Comparison of ENCODE assay signal across 29 cellular contexts in genomic region chr2:179619947-179620467, GRCh38.
DNase-seq lines count a peak whose midpoint lies in the region; ATAC-seq, FAIRE-seq and TF ChIP-seq lines count a peak whose summit lies in the region.
"Had no signal": no experiment of that assay in that cellular context is flagged by ENCODE, and none has a peak within 500 bp of the region (broad histone marks: within the 10 kb centered on the region; RNA-seq: fewer than 3 reads in every experiment).

No MANE protein-coding gene starts in this region.

- H3K4ac ChIP-seq in IMR-90 (ENCODE audit: low read depth, low read length), result no peak overlapping the region

- peak overlapping the region; percentile 24 for H2BK5ac ChIP-seq in IMR-90 (ENCODE audit: low read depth, low read length, poor library complexity, severe bottlenecking)

- TF ChIP-seq RAD21 in IMR-90 (IDR thresholded peaks at IDR 0.05; ENCODE audit: low read length), result no peak

- no peak overlapping the region for H3K23ac ChIP-seq in IMR-90 (ENCODE audit: low read depth, low read length)

- H3K79me1 ChIP-seq in IMR-90 (ENCODE audit: low read depth in 1 of 2, low read length in 2 of 2), result no peaks in the 10 kb centered on the region

- no peak overlapping the region for H3K56ac ChIP-seq in IMR-90 (ENCODE audit: extremely low read depth, insufficient read depth, low read length)

- H3K36me3 ChIP-seq in IMR-90 (ENCODE audit: control insufficient read depth, insufficient read depth, low read length), result no peaks in the 10 kb centered on the region
- H3K36me3 ChIP-seq in right lobe of liver, result no peaks in the 10 kb centered on the region
- H3K36me3 ChIP-seq: BLaER1 treated with 17β-estradiol and CSF1 and Interleukin-3, amounts not matched to agents 10 nM and 100 nM; SJCRH30 had no signal

- H3K9me1 ChIP-seq in IMR-90 (ENCODE audit: insufficient read depth, low read length), result no peaks in the 10 kb centered on the region

- no peak overlapping the region; the same call in 1 of the 2 replicates for H3K18ac ChIP-seq in IMR-90 (ENCODE audit: low read depth, low read length)

- no peak overlapping the region for H3K14ac ChIP-seq in IMR-90 (replicated peaks; ENCODE audit: low read depth, low read length)

- dilution Hi-C loops in IMR-90 (cut with HindIII; ENCODE audit: low sequenced_read_pairs, unreplicated experiment), result no loop called here

- H3K4me3 ChIP-seq in IMR-90 (ENCODE audit: insufficient read depth, low read depth, low read length) (no peak overlapping the region), right lobe of liver (no peak overlapping the region)
- H3K4me3 ChIP-seq: BLaER1 treated with 17β-estradiol and CSF1 and Interleukin-3, amounts not matched to agents 10 nM and 100 nM; SJCRH30 had no signal

- no peak overlapping the region for H2AFZ ChIP-seq in IMR-90 (replicated peaks; ENCODE audit: low read length, poor library complexity)

- FAIRE-seq in RCC 7860 (lab: Jason Lieb, UNC), result peak; percentile 18
- FAIRE-seq: A204.1, G401.6, H54 had no signal

- TF ChIP-seq CTCF in 22Rv1 (IDR thresholded peaks at IDR 0.05) (no peak), IMR-90 (conservative IDR thresholded peaks at IDR 0.05; ENCODE audit: low read depth, low read length) (no peak), right lobe of liver (IDR thresholded peaks at IDR 0.05) (no peak)

- H3K4me1 ChIP-seq in IMR-90 (ENCODE audit: control insufficient read depth, insufficient read depth, low read length) (peaks cover 3% of the 10 kb centered on the region; the same call in 1 of the 2 replicates), right lobe of liver (no peaks in the 10 kb centered on the region)
- H3K4me1 ChIP-seq: BLaER1 treated with 17β-estradiol and CSF1 and Interleukin-3, amounts not matched to agents 10 nM and 100 nM; SJCRH30 had no signal

- H2AK9ac ChIP-seq in IMR-90 (replicated peaks; ENCODE audit: low read depth, low read length, poor library complexity), result no peak overlapping the region

- WGBS in IMR-90 (ENCODE audit: extremely low coverage in 2 of 2, insufficient read length in 1 of 2), 2 experiments, result no CpG with 5 or more reads among the region's 1 CpG
- 47% methylated on average over 1 of the region's 1 CpG for WGBS in right lobe of liver (ENCODE audit: insufficient coverage, low coverage, low lambda C conversion rate, missing lambda C conversion rate)

- no peaks in the 10 kb centered on the region for H4K20me1 ChIP-seq in IMR-90 (ENCODE audit: insufficient read depth, low read length)
- H4K20me1 ChIP-seq: BLaER1 treated with 17β-estradiol and CSF1 and Interleukin-3, amounts not matched to agents 10 nM and 100 nM had no signal

- CTCF ChIA-PET in IMR-90 (lab: Yijun Ruan, JAX), result no interaction called here

- no TSS peak for BruUV-seq in IMR-90 (replicated peaks; lab: Mats Ljungman, UMichigan)

- no peak overlapping the region for H3K4me2 ChIP-seq in IMR-90 (ENCODE audit: low read depth, low read length)
- H3K4me2 ChIP-seq: BLaER1 treated with 17β-estradiol and CSF1 and Interleukin-3, amounts not matched to agents 10 nM and 100 nM had no signal

- H4K91ac ChIP-seq in IMR-90 (ENCODE audit: insufficient read depth, low read depth, low read length), result no peak overlapping the region

- H4K8ac ChIP-seq in IMR-90 (ENCODE audit: low read depth in 2 of 2, low read length in 2 of 2), result no peak overlapping the region

- intact Hi-C loops in IMR-90 (cut with micrococcal nuclease), result no loop called here
- intact Hi-C loops in right lobe of liver (cut with DNase I), result no loop called here

- no peak overlapping the region for H2BK20ac ChIP-seq in IMR-90 (ENCODE audit: low read depth, low read length)

- ATAC-seq in IMR-90 (ENCODE audit: low read depth), result no peak
- ATAC-seq in right lobe of liver, result peak; percentile 39 to 80 (median 57)
- no peak for ATAC-seq in GM19351 (IDR thresholded peaks at IDR 0.05; ENCODE audit: unreplicated experiment)
- no peak for ATAC-seq in esophagus mucosa
- ATAC-seq: PC-3, Right ventricle myocardium inferior had no signal

- no peak overlapping the region for H3K9ac ChIP-seq in IMR-90 (ENCODE audit: low read depth, low read length)
- H3K9ac ChIP-seq: BLaER1 treated with 17β-estradiol and CSF1 and Interleukin-3, amounts not matched to agents 10 nM and 100 nM had no signal

- no peak for TF ChIP-seq POLR2A in IMR-90 (IDR thresholded peaks at IDR 0.05; ENCODE audit: low read depth, low read length)
- TF ChIP-seq POLR2A in right lobe of liver (IDR thresholded peaks at IDR 0.05), result no peak

- no peaks in the 10 kb centered on the region for H3K27me3 ChIP-seq in IMR-90 (ENCODE audit: control insufficient read depth, insufficient read depth, low read length)
- no peaks in the 10 kb centered on the region for H3K27me3 ChIP-seq in right lobe of liver
- H3K27me3 ChIP-seq: BLaER1 treated with 17β-estradiol and CSF1 and Interleukin-3, amounts not matched to agents 10 nM and 100 nM; SJCRH30 had no signal

- 0 out of 2 replicates have a peak overlapping the region, but pooled peaks have one; percentile 33 for H2AK5ac ChIP-seq in IMR-90 (ENCODE audit: low read depth, low read length)

- no peak overlapping the region for H2BK120ac ChIP-seq in IMR-90 (ENCODE audit: low read depth, low read length)

- DNase-seq in IMR-90, result no peak
- DNase-seq in RCC 7860 (ENCODE audit: low spot score), result no peak
- no peak for DNase-seq in right lobe of liver
- DNase-seq in COLO829 (ENCODE audit: low spot score), result no peak
- DNase-seq: AML-193; CD4-positive, alpha-beta T cell; COR-L47; KBM-7; MM.1S; NCI-H1092 treated with DMSO at 0.1 percent for 48 hours; NCI-H1436; NCI-H187; NCI-H2081 treated with DMSO at 0.1 percent for 48 hours; NCI-H2171; NCI-H226; NCI-H510A treated with DMSO at 0.1 percent for 48 hours; NCI-H774; NK-92 treated with Interleukin-12 subunit alpha and Interleukin-12 subunit beta, amount 100 ng/mL, for 24 hours; PC-3; SJCRH30; T-helper 1 cell had no signal

- no peak overlapping the region for H4K5ac ChIP-seq in IMR-90 (ENCODE audit: low read depth, low read length)

- no peak overlapping the region for H2BK15ac ChIP-seq in IMR-90 (ENCODE audit: low read depth, low read length)

- in situ Hi-C loops in IMR-90 (cut with MboI; ENCODE audit: low sequenced_read_pairs), result no loop called here

- peak overlapping the region; percentile 0; the same call in 1 of the 2 replicates for H3K27ac ChIP-seq in 22Rv1
- no peak overlapping the region for H3K27ac ChIP-seq in IMR-90 (ENCODE audit: insufficient read depth, low read length)
- H3K27ac ChIP-seq in right lobe of liver, result no peak overlapping the region
- H3K27ac ChIP-seq: BLaER1 treated with 17β-estradiol and CSF1 and Interleukin-3, amounts not matched to agents 10 nM and 100 nM; SJCRH30 had no signal

- H3K9me3 ChIP-seq in IMR-90 (ENCODE audit: control insufficient read depth, insufficient read depth, low read length), result no peaks in the 10 kb centered on the region
- H3K9me3 ChIP-seq in right lobe of liver, result no peaks in the 10 kb centered on the region
- H3K9me3 ChIP-seq: SJCRH30 had no signal

- POLR2A ChIA-PET in IMR-90 (lab: Charles Lee; ENCODE audit: unreplicated experiment), result no interaction called here

TF ChIP-seq in IMR-90, 13 proteins besides CTCF, POLR2A, EP300 and RAD21:
- TF ChIP-seq MAFK (IDR thresholded peaks at IDR 0.05; ENCODE audit: low read depth, low read length), result no peak
- no peak for TF ChIP-seq CEBPB (IDR thresholded peaks at IDR 0.05; ENCODE audit: low read depth, low read length)
- TF ChIP-seq SMC3 (IDR thresholded peaks at IDR 0.05; ENCODE audit: low read depth, low read length), result no peak
- no peak for TF ChIP-seq BHLHE40 (IDR thresholded peaks at IDR 0.05; ENCODE audit: low read depth, low read length)
- TF ChIP-seq ELK1 (IDR thresholded peaks at IDR 0.05; ENCODE audit: borderline replicate concordance, low read depth, low read length), result no peak
- TF ChIP-seq RCOR1 (IDR thresholded peaks at IDR 0.05; ENCODE audit: insufficient replicate concordance, low read length), result no peak
- TF ChIP-seq NFE2L2 (IDR thresholded peaks at IDR 0.05; ENCODE audit: low read depth, low read length), result no peak
- TF ChIP-seq MXI1 (IDR thresholded peaks at IDR 0.05; ENCODE audit: borderline replicate concordance, low read depth, low read length), result no peak
- TF ChIP-seq FOS (IDR thresholded peaks at IDR 0.05; ENCODE audit: low read depth, low read length), result no peak

Comparison
In these comparisons a context has a peak if more than half of its experiments do, and no peak if none do; other contexts are left out.
1. ATAC-seq: peak in right lobe of liver (4 of 4); none in IMR-90 (single experiment), GM19351 (single experiment) and esophagus mucosa (single experiment).